Comparison of ENCODE assay signal across 8 cellular contexts in genomic region chr19:18478545-18479311, GRCh38. TPM values are rescaled to one million over a fixed set of nuclear protein-coding genes. Genes with fewer than 3 reads are reported as not detected.
DNase-seq lines count a peak whose midpoint lies in the region; ATAC-seq and TF ChIP-seq lines count a peak whose summit lies in the region.

No MANE protein-coding gene starts in this region.

- no peak overlapping the region for H3K4ac ChIP-seq in mesendoderm (ENCODE audit: low read depth, low read length)

- H3K27me3 ChIP-seq in dorsolateral prefrontal cortex: no peaks in the 10 kb centered on the region
- H3K27me3 ChIP-seq in mesendoderm (ENCODE audit: insufficient read depth, low read length, poor library complexity): no peaks in the 10 kb centered on the region

- no peaks in the 10 kb centered on the region for H3K4me1 ChIP-seq in mesendoderm (ENCODE audit: control insufficient read depth, low read depth, low read length)

- peaks cover 7% of the 10 kb centered on the region for H3K79me2 ChIP-seq in mesendoderm (ENCODE audit: control insufficient read depth, insufficient read depth, low read length)

- no peak overlapping the region for H3K23ac ChIP-seq in mesendoderm (ENCODE audit: low read length)

- intact Hi-C loops in activated B cell treated with CpG ODN at 0.5 μM for 24 hours (cut with micrococcal nuclease): no loop called here
- intact Hi-C loops in dorsolateral prefrontal cortex (cut with DNase I): no loop called here

- no peaks in the 10 kb centered on the region for H3K9me3 Mint-ChIP-seq in activated B cell treated with CpG ODN at 0.5 μM for 24 hours
- H3K9me3 Mint-ChIP-seq in stimulated activated naive CD8-positive, alpha-beta T cell treated with anti-CD3 and anti-CD28 coated beads, Interleukin-15, Interleukin-2, amounts not matched to agents 100 ng/mL and 50 ng/mL, for 24 hours: no peaks in the 10 kb centered on the region

- H3K56ac ChIP-seq in mesendoderm (ENCODE audit: low read length): peak overlapping the region; percentile 56

- peaks cover 67% of the 10 kb centered on the region for H3K4me1 Mint-ChIP-seq in activated B cell treated with CpG ODN at 0.5 μM for 24 hours
- H3K4me1 Mint-ChIP-seq in stimulated activated naive CD8-positive, alpha-beta T cell treated with anti-CD3 and anti-CD28 coated beads, Interleukin-15, Interleukin-2, amounts not matched to agents 100 ng/mL and 50 ng/mL, for 24 hours (ENCODE audit: low read depth): peaks cover 95% of the 10 kb centered on the region

- H3K9ac ChIP-seq in mesendoderm (ENCODE audit: low read length): no peak overlapping the region

- WGBS in mesendoderm (ENCODE audit: extremely low coverage, insufficient coverage, low lambda C conversion rate): no CpG with 5 or more reads among the region's 17 CpGs

- H3K4me2 ChIP-seq in mesendoderm (ENCODE audit: low read length): no peak overlapping the region

- no peaks in the 10 kb centered on the region for H3K36me3 ChIP-seq in mesendoderm (ENCODE audit: control insufficient read depth, insufficient read depth, low read length)

- no peaks in the 10 kb centered on the region for H3K27me3 Mint-ChIP-seq in activated B cell treated with CpG ODN at 0.5 μM for 24 hours
- no peaks in the 10 kb centered on the region for H3K27me3 Mint-ChIP-seq in stimulated activated naive CD8-positive, alpha-beta T cell treated with anti-CD3 and anti-CD28 coated beads, Interleukin-15, Interleukin-2, amounts not matched to agents 100 ng/mL and 50 ng/mL, for 24 hours

- H3K36me3 Mint-ChIP-seq in activated B cell treated with CpG ODN at 0.5 μM for 24 hours (ENCODE audit: low read depth): peaks cover 6% of the 10 kb centered on the region
- H3K36me3 Mint-ChIP-seq in stimulated activated naive CD8-positive, alpha-beta T cell treated with anti-CD3 and anti-CD28 coated beads, Interleukin-15, Interleukin-2, amounts not matched to agents 100 ng/mL and 50 ng/mL, for 24 hours (ENCODE audit: low read depth): peaks cover 11% of the 10 kb centered on the region

- peak overlapping the region; percentile 3 for H3K4me3 Mint-ChIP-seq in activated B cell treated with CpG ODN at 0.5 μM for 24 hours
- H3K4me3 Mint-ChIP-seq in stimulated activated naive CD8-positive, alpha-beta T cell treated with anti-CD3 and anti-CD28 coated beads, Interleukin-15, Interleukin-2, amounts not matched to agents 100 ng/mL and 50 ng/mL, for 24 hours: peak overlapping the region; percentile 66

- CTCF ChIA-PET in activated B cell treated with CpG ODN at 0.5 μM for 24 hours (lab: Charles Lee): no interaction called here

- TF ChIP-seq CTCF in activated B cell treated with CpG ODN at 0.5 μM for 24 hours (IDR thresholded peaks at IDR 0.05) (no peak), dorsolateral prefrontal cortex (IDR thresholded peaks at IDR 0.05 in 54 of 56, conservative IDR thresholded peaks at IDR 0.05 in 2 of 56; ENCODE audit: low read depth in 1 of 56, partially characterized antibody in 56 of 56) (no peak)

- TF ChIP-seq RAD21 in Ishikawa (IDR thresholded peaks at IDR 0.05; ENCODE audit: low read depth): no peak

- ATAC-seq in activated B cell treated with CpG ODN at 0.5 μM for 24 hours (ENCODE audit: low read depth): peak; percentile 81
- ATAC-seq in GM21367 (IDR thresholded peaks at IDR 0.05; ENCODE audit: unreplicated experiment): no peak

- H3K27ac ChIP-seq in dorsolateral prefrontal cortex: peak overlapping the region in 49 of 59 donors; percentile 8 to 86 (median 68)
- H3K27ac ChIP-seq in mesendoderm (ENCODE audit: low read depth, low read length): no peak overlapping the region

- DNase-seq in AG20443 (ENCODE audit: low spot score) (peak; percentile 91), GM19240 (ENCODE audit: insufficient read length, low spot score) (peak; percentile 83), activated B cell treated with CpG ODN at 0.5 μM for 24 hours (no peak), dorsolateral prefrontal cortex (peak in 4 of 10 donors; percentile 54 to 70 (median 58)), mesendoderm (peak; percentile 84)

- no peak overlapping the region for H2BK5ac ChIP-seq in mesendoderm (ENCODE audit: low read length)

- H3K79me1 ChIP-seq in mesendoderm (ENCODE audit: low read length): peaks cover 27% of the 10 kb centered on the region

- H4K8ac ChIP-seq in mesendoderm (ENCODE audit: low read depth, low read length): no peak overlapping the region

- no peak overlapping the region for H4K5ac ChIP-seq in mesendoderm (ENCODE audit: low read length)

- H3K18ac ChIP-seq in mesendoderm (ENCODE audit: low read length): peak overlapping the region; percentile 7

- POLR2A ChIA-PET in activated B cell treated with CpG ODN at 0.5 μM for 24 hours (lab: Charles Lee): interaction anchor here (0.6 to 0.9 kb wide), 3 partner anchors 17 to 46 kb away, joined by 4 to 5 read pairs (median 4); no protein-coding TSS in a partner anchor

- no peak for TF ChIP-seq EP300 in Ishikawa (IDR thresholded peaks at IDR 0.05; ENCODE audit: borderline replicate concordance)

- H3K4me3 ChIP-seq in dorsolateral prefrontal cortex: peak overlapping the region in 1 of 59 donors; percentile 4
- no peak overlapping the region for H3K4me3 ChIP-seq in mesendoderm (ENCODE audit: low read length)

- H2BK120ac ChIP-seq in mesendoderm (ENCODE audit: low read depth, low read length): no peak overlapping the region

- no peak overlapping the region for H2AK5ac ChIP-seq in mesendoderm (ENCODE audit: low read length)

- peak overlapping the region; percentile 69 for H3K27ac Mint-ChIP-seq in activated B cell treated with CpG ODN at 0.5 μM for 24 hours
- peak overlapping the region; percentile 91 for H3K27ac Mint-ChIP-seq in stimulated activated naive CD8-positive, alpha-beta T cell treated with anti-CD3 and anti-CD28 coated beads, Interleukin-15, Interleukin-2, amounts not matched to agents 100 ng/mL and 50 ng/mL, for 24 hours

- no peak overlapping the region for H2BK15ac ChIP-seq in mesendoderm (replicated peaks; ENCODE audit: low read depth)

TF ChIP-seq in Ishikawa, 13 proteins besides CTCF, POLR2A, EP300 and RAD21:
- TF ChIP-seq MAX (IDR thresholded peaks at IDR 0.05) (peak; percentile 26; the same call in 1 of the 2 replicates), ZBTB7A (IDR thresholded peaks at IDR 0.05; ENCODE audit: low read depth) (no peak), CEBPB (IDR thresholded peaks at IDR 0.05) (peak; percentile 92)

RNA-seq across cellular contexts. Expression of gene ISYNA1, which starts 40.8 kb away (rescaled TPM):
- total RNA-seq in activated B cell treated with CpG ODN at 0.5 μM for 24 hours: 5.1 and 6.3 TPM in 2 replicates
- total RNA-seq in dorsolateral prefrontal cortex: 100 to 1,000 TPM in 1 of 120 experiments, 10 to 100 TPM in 118, 1 to 10 TPM in 1; 7.4 to 118 (median 26.3) TPM
- polyA plus RNA-seq in mesendoderm (2013, experiment 1 of 2): 76.6 TPM
- 79.2 TPM for polyA plus RNA-seq in mesendoderm (2013, experiment 2 of 2)

RNA-seq across cellular contexts. Expression of gene ELL, which starts 43.1 kb away (rescaled TPM):
- total RNA-seq in activated B cell treated with CpG ODN at 0.5 μM for 24 hours (29.0 and 32.6 TPM in 2 replicates), dorsolateral prefrontal cortex (10 to 100 TPM in 119 of 120 experiments, 1 to 10 TPM in 1; 9.4 to 22.3 (median 15.4) TPM)
- 9.6 TPM for polyA plus RNA-seq in mesendoderm (2013, experiment 1 of 2)
- 9.3 TPM for polyA plus RNA-seq in mesendoderm (2013, experiment 2 of 2)

RNA-seq across cellular contexts. Expression of gene SSBP4, which starts 59.5 kb away (rescaled TPM):
- 28.5 and 36.6 TPM in 2 replicates for total RNA-seq in activated B cell treated with CpG ODN at 0.5 μM for 24 hours
- 100 to 1,000 TPM in 39 of 120 experiments, 10 to 100 TPM in 81; 42.5 to 168 (median 93.8) TPM for total RNA-seq in dorsolateral prefrontal cortex
- polyA plus RNA-seq in mesendoderm (2013, experiment 1 of 2): 35.0 TPM
- polyA plus RNA-seq in mesendoderm (2013, experiment 2 of 2): 35.5 TPM
